Comparison of ENCODE assay signal across 35 cellular contexts in genomic region chr1:184658033-184658432, GRCh38.
"Had no signal": no experiment of that assay in that cellular context is flagged by ENCODE, and none has a peak within 500 bp of the region (broad histone marks: within the 10 kb centered on the region; RNA-seq: fewer than 3 reads in every experiment).

No MANE protein-coding gene starts in this region.

- H3K36me3 ChIP-seq: ascending aorta, cardiac muscle cell had no signal

- H3K4me1 Mint-ChIP-seq: activated B cell treated with CpG ODN at 0.5 μM for 24 hours; activated CD4-positive, alpha-beta T cell treated with anti-CD3 and anti-CD28 coated beads, Interleukin-2, amount 10 ng/mL, durations not matched to agents 7 days and 5 days; activated CD8-positive, alpha-beta memory T cell treated with anti-CD3 and anti-CD28 coated beads, Interleukin-2, amount 10 ng/mL, durations not matched to agents 7 days and 5 days; activated naive CD4-positive, alpha-beta T cell treated with anti-CD3 and anti-CD28 coated beads, Interleukin-2, amount 10 ng/mL, durations not matched to agents 7 days and 5 days; activated naive CD4-positive, alpha-beta T cell treated with anti-CD3 and anti-CD28 coated beads, Interleukin-2, amount 50 U/mL, for 24 hours; activated naive CD8-positive, alpha-beta T cell treated with anti-CD3 and anti-CD28 coated beads, Interleukin-2, amount 10 ng/mL, durations not matched to agents 7 days and 5 days; activated naive CD8-positive, alpha-beta T cell treated with anti-CD3 and anti-CD28 coated beads, Interleukin-2, amount 50 U/mL, for 24 hours had no signal

- FAIRE-seq: bronchial epithelial cell had no signal

- H3K27ac Mint-ChIP-seq: activated B cell treated with CpG ODN at 0.5 μM for 24 hours; activated CD4-positive, alpha-beta memory T cell treated with anti-CD3 and anti-CD28 coated beads, Interleukin-2, amount 10 ng/mL, durations not matched to agents 7 days and 5 days; activated CD4-positive, alpha-beta T cell treated with anti-CD3 and anti-CD28 coated beads, Interleukin-2, amount 10 ng/mL, durations not matched to agents 7 days and 5 days; activated CD8-positive, alpha-beta memory T cell treated with anti-CD3 and anti-CD28 coated beads, Interleukin-2, amount 10 ng/mL, durations not matched to agents 7 days and 5 days; activated CD8-positive, alpha-beta T cell treated with anti-CD3 and anti-CD28 coated beads, Interleukin-2, amount 10 ng/mL, durations not matched to agents 7 days and 5 days; activated naive CD4-positive, alpha-beta T cell treated with anti-CD3 and anti-CD28 coated beads, Interleukin-2, amount 10 ng/mL, durations not matched to agents 7 days and 5 days; activated naive CD4-positive, alpha-beta T cell treated with anti-CD3 and anti-CD28 coated beads, Interleukin-2, amount 50 U/mL, for 24 hours; activated naive CD8-positive, alpha-beta T cell; activated naive CD8-positive, alpha-beta T cell treated with anti-CD3 and anti-CD28 coated beads, Interleukin-2, amount 10 ng/mL, durations not matched to agents 7 days and 5 days; activated naive CD8-positive, alpha-beta T cell treated with anti-CD3 and anti-CD28 coated beads, Interleukin-2, amount 50 U/mL, for 24 hours; activated T-cell treated with anti-CD3 and anti-CD28 coated beads, Interleukin-2, amount 50 U/mL, for 24 hours; activated T-helper 2 cell treated with anti-CD3 and anti-CD28 coated beads, Interferon-gamma antibody, Interleukin-2, Interleukin-4, amounts not matched to agents 10 μg/mL and 5 μg/mL and 100 μg/mL, durations not matched to agents 14 hours and 24 hours and 36 hours; brain; T-helper 1 cell treated with Interleukin-12 subunit alpha and Interleukin-12 subunit beta and Interleukin-4 antibody, amounts not matched to agents 30 μg/mL and 1 μg/mL, for 36 hours; T-helper 2 cell treated with Interferon-gamma antibody and Interleukin-4, amounts not matched to agents 5 μg/mL and 100 μg/mL, for 36 hours had no signal

- H3K27ac ChIP-seq: ascending aorta, cardiac muscle cell, VCaP had no signal

- DNase-seq: activated B cell treated with CpG ODN at 0.5 μM for 24 hours; activated CD4-positive, alpha-beta memory T cell treated with anti-CD3 and anti-CD28 coated beads, Interleukin-2, amount 10 ng/mL, durations not matched to agents 7 days and 5 days; activated CD4-positive, alpha-beta T cell treated with anti-CD3 and anti-CD28 coated beads for 48 hours; activated CD4-positive, alpha-beta T cell treated with anti-CD3 and anti-CD28 coated beads, Interleukin-2, amount 10 ng/mL, durations not matched to agents 7 days and 5 days; activated CD4-positive, alpha-beta T cell treated with anti-CD3 and anti-CD28 coated beads, Interleukin-2, amount 50 U/mL, for 48 hours; activated CD4-positive, CD25-positive, alpha-beta regulatory T cell treated with anti-CD3 and anti-CD28 coated beads, Interleukin-2, amount 50 U/mL, for 72 hours; activated CD8-positive, alpha-beta memory T cell treated with anti-CD3 and anti-CD28 coated beads for 24 hours; activated CD8-positive, alpha-beta memory T cell treated with anti-CD3 and anti-CD28 coated beads, Interleukin-2, amount 10 ng/mL, durations not matched to agents 7 days and 5 days; activated CD8-positive, alpha-beta memory T cell treated with anti-CD3 and anti-CD28 coated beads, Interleukin-2, amount 50 U/mL, for 48 hours; activated CD8-positive, alpha-beta T cell treated with anti-CD3 and anti-CD28 coated beads, Interleukin-2, amount 10 ng/mL, durations not matched to agents 7 days and 5 days; activated effector memory CD4-positive, alpha-beta T cell treated with Interleukin-2 at 50 U/mL for 16 hours; activated gamma-delta T cell; activated naive CD4-positive, alpha-beta T cell treated with anti-CD3 and anti-CD28 coated beads, Interleukin-2, amount 10 ng/mL, durations not matched to agents 7 days and 5 days; activated naive CD4-positive, alpha-beta T cell treated with Interleukin-2 at 50 U/mL for 16 hours; activated naive CD8-positive, alpha-beta T cell treated with anti-CD3 and anti-CD28 coated beads, Interleukin-2, amount 10 ng/mL, durations not matched to agents 7 days and 5 days; activated naive CD8-positive, alpha-beta T cell treated with anti-CD3 and anti-CD28 coated beads, Interleukin-2, amount 50 U/mL, for 24 hours; activated T-cell treated with anti-CD3 and anti-CD28 coated beads, Interleukin-2, amount 50 U/mL, for 24 hours; activated T-cell treated with anti-CD3 and anti-CD28 coated beads, Interleukin-2, amount 50 U/mL, for 48 hours; amygdala; anterior cingulate cortex; caudate nucleus; cerebellar nuclear complex; T-helper 2 cell; T-helper 9 cell had no signal

- H3K4me3 Mint-ChIP-seq: activated B cell treated with CpG ODN at 0.5 μM for 24 hours; activated CD4-positive, alpha-beta memory T cell treated with anti-CD3 and anti-CD28 coated beads, Interleukin-2, amount 10 ng/mL, durations not matched to agents 7 days and 5 days; activated CD4-positive, alpha-beta T cell treated with anti-CD3 and anti-CD28 coated beads, Interleukin-2, amount 10 ng/mL, durations not matched to agents 7 days and 5 days; activated CD8-positive, alpha-beta memory T cell treated with anti-CD3 and anti-CD28 coated beads, Interleukin-2, amount 10 ng/mL, durations not matched to agents 7 days and 5 days; activated CD8-positive, alpha-beta T cell treated with anti-CD3 and anti-CD28 coated beads, Interleukin-2, amount 10 ng/mL, durations not matched to agents 7 days and 5 days; activated naive CD4-positive, alpha-beta T cell treated with anti-CD3 and anti-CD28 coated beads, Interleukin-2, amount 10 ng/mL, durations not matched to agents 7 days and 5 days; activated naive CD4-positive, alpha-beta T cell treated with anti-CD3 and anti-CD28 coated beads, Interleukin-2, amount 50 U/mL, for 24 hours; activated naive CD8-positive, alpha-beta T cell; activated naive CD8-positive, alpha-beta T cell treated with anti-CD3 and anti-CD28 coated beads, Interleukin-2, amount 10 ng/mL, durations not matched to agents 7 days and 5 days; activated naive CD8-positive, alpha-beta T cell treated with anti-CD3 and anti-CD28 coated beads, Interleukin-2, amount 50 U/mL, for 24 hours; activated T-cell treated with anti-CD3 and anti-CD28 coated beads, Interleukin-2, amount 50 U/mL, for 24 hours; brain; central memory CD8-positive, alpha-beta T cell; T-helper 1 cell treated with Interleukin-12 subunit alpha and Interleukin-12 subunit beta and Interleukin-4 antibody, amounts not matched to agents 30 μg/mL and 1 μg/mL, for 36 hours; T-helper 2 cell treated with Interferon-gamma antibody and Interleukin-4, amounts not matched to agents 5 μg/mL and 100 μg/mL, for 36 hours had no signal

- H3K27me3 Mint-ChIP-seq: activated CD4-positive, alpha-beta memory T cell treated with anti-CD3 and anti-CD28 coated beads, Interleukin-2, amount 10 ng/mL, durations not matched to agents 7 days and 5 days; activated CD4-positive, alpha-beta T cell treated with anti-CD3 and anti-CD28 coated beads, Interleukin-2, amount 10 ng/mL, durations not matched to agents 7 days and 5 days; activated naive CD8-positive, alpha-beta T cell; activated naive CD8-positive, alpha-beta T cell treated with anti-CD3 and anti-CD28 coated beads, Interleukin-2, amount 10 ng/mL, durations not matched to agents 7 days and 5 days; activated T-cell treated with anti-CD3 and anti-CD28 coated beads, Interleukin-2, amount 50 U/mL, for 24 hours had no signal

- H3K4me1 ChIP-seq: ascending aorta had no signal

- H3K9me3 Mint-ChIP-seq: activated B cell treated with CpG ODN at 0.5 μM for 24 hours; activated CD4-positive, alpha-beta memory T cell treated with anti-CD3 and anti-CD28 coated beads, Interleukin-2, amount 10 ng/mL, durations not matched to agents 7 days and 5 days; activated CD4-positive, alpha-beta T cell treated with anti-CD3 and anti-CD28 coated beads, Interleukin-2, amount 10 ng/mL, durations not matched to agents 7 days and 5 days; activated naive CD4-positive, alpha-beta T cell treated with anti-CD3 and anti-CD28 coated beads, Interleukin-2, amount 10 ng/mL, durations not matched to agents 7 days and 5 days; activated naive CD4-positive, alpha-beta T cell treated with anti-CD3 and anti-CD28 coated beads, Interleukin-2, amount 50 U/mL, for 24 hours; activated naive CD8-positive, alpha-beta T cell treated with anti-CD3 and anti-CD28 coated beads, Interleukin-2, amount 10 ng/mL, durations not matched to agents 7 days and 5 days; activated naive CD8-positive, alpha-beta T cell treated with anti-CD3 and anti-CD28 coated beads, Interleukin-2, amount 50 U/mL, for 24 hours; activated T-cell treated with anti-CD3 and anti-CD28 coated beads, Interleukin-2, amount 50 U/mL, for 24 hours; activated T-helper 2 cell treated with anti-CD3 and anti-CD28 coated beads, Interferon-gamma antibody, Interleukin-2, Interleukin-4, amounts not matched to agents 10 μg/mL and 5 μg/mL and 100 μg/mL, durations not matched to agents 14 hours and 24 hours and 36 hours; brain; central memory CD8-positive, alpha-beta T cell; T-helper 1 cell treated with Interleukin-12 subunit alpha and Interleukin-12 subunit beta and Interleukin-4 antibody, amounts not matched to agents 30 μg/mL and 1 μg/mL, for 36 hours; T-helper 2 cell treated with Interferon-gamma antibody and Interleukin-4, amounts not matched to agents 5 μg/mL and 100 μg/mL, for 36 hours had no signal

- H3K36me3 Mint-ChIP-seq: activated CD8-positive, alpha-beta memory T cell treated with anti-CD3 and anti-CD28 coated beads, Interleukin-2, amount 10 ng/mL, durations not matched to agents 7 days and 5 days; activated naive CD4-positive, alpha-beta T cell treated with anti-CD3 and anti-CD28 coated beads, Interleukin-2, amount 10 ng/mL, durations not matched to agents 7 days and 5 days; activated naive CD4-positive, alpha-beta T cell treated with anti-CD3 and anti-CD28 coated beads, Interleukin-2, amount 50 U/mL, for 24 hours; activated naive CD8-positive, alpha-beta T cell; activated naive CD8-positive, alpha-beta T cell treated with anti-CD3 and anti-CD28 coated beads, Interleukin-2, amount 10 ng/mL, durations not matched to agents 7 days and 5 days; brain had no signal

- H3K4me3 ChIP-seq: ascending aorta, cardiac muscle cell had no signal

- H3K27me3 ChIP-seq: ascending aorta, cardiac muscle cell had no signal

- H3K9me3 ChIP-seq: ascending aorta had no signal
